Comparison of ENCODE assay signal across 9 cellular contexts in the genomic region with DNA sequence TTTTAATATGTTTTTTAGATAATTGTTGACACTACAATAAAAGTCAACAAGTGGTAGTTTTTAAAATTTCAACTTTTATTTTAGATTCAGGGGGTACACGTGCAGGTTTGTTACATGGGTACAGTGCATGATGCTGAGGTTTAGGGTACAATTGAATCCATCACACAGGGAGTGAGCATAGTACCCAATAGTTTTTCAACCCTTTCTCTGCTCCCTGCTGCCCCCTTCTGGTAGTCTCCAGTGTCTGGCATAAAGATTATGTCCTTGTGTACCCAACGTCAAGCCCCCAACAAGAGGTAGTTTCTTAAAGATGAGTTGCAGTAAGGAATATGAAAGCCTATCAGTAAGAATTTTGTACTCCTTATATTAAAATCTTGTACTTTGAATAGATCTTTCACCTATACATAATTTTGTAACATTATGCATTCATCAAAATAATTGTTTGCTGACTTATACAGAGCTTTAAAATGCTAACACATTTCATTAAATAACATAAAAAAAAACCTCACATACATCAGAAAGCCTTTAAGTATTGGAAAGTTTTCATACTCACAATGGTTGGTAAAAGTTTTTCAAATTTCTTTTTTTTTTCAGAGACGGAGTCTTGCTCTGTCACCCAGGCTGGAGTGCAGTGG. TPM values are rescaled to one million over a fixed set of nuclear protein-coding genes. Genes with fewer than 3 reads are reported as not detected.
DNase-seq lines count a peak whose midpoint lies in the region; ATAC-seq and TF ChIP-seq lines count a peak whose summit lies in the region.
"Had no signal": no experiment of that assay in that cellular context is flagged by ENCODE, and none has a peak within 500 bp of the region (broad histone marks: within the 10 kb centered on the region; RNA-seq: fewer than 3 reads in every experiment).

No MANE protein-coding gene starts in this region.

- H3K27ac ChIP-seq in fibroblast of lung (ENCODE audit: insufficient read depth, low read length) (no peak overlapping the region), osteoblast (ENCODE audit: low read depth, low read length) (no peak overlapping the region), upper lobe of right lung (no peak overlapping the region)

- peak; percentile 65 for DNase-seq in ACHN
- peak; percentile 44 for DNase-seq in NOMO-1 treated with DMSO at 0.1 percent for 48 hours (lab: John Stamatoyannopoulos, UW; ENCODE audit: unreplicated experiment)
- peak; percentile 85 for DNase-seq in activated CD8-positive, alpha-beta memory T cell treated with anti-CD3 and anti-CD28 coated beads, Interleukin-2, amount 10 ng/mL, durations not matched to agents 7 days and 5 days
- peak; percentile 19 to 50 for DNase-seq in fibroblast of lung (ENCODE audit: low read depth in 2 of 2)
- peak; percentile 61 for DNase-seq in osteoblast (ENCODE audit: insufficient read length, low spot score, missing footprints)
- no peak for DNase-seq in upper lobe of right lung

- no peak overlapping the region for H2AFZ ChIP-seq in fibroblast of lung (ENCODE audit: low read length)
- no peak overlapping the region for H2AFZ ChIP-seq in osteoblast (ENCODE audit: low read length)

- ATAC-seq in GM18502 (IDR thresholded peaks at IDR 0.05; ENCODE audit: poor library complexity, unreplicated experiment) (peak; percentile 85), HG03342 (IDR thresholded peaks at IDR 0.05; ENCODE audit: unreplicated experiment) (peak; percentile 81), upper lobe of right lung (peak; percentile 93)
- peak; percentile 89 for ATAC-seq in activated CD8-positive, alpha-beta memory T cell treated with anti-CD3 and anti-CD28 coated beads, Interleukin-2, amount 10 ng/mL, durations not matched to agents 7 days and 5 days

- no peaks in the 10 kb centered on the region for H3K4me1 Mint-ChIP-seq in activated CD8-positive, alpha-beta memory T cell treated with anti-CD3 and anti-CD28 coated beads, Interleukin-2, amount 10 ng/mL, durations not matched to agents 7 days and 5 days

- H3K36me3 ChIP-seq in fibroblast of lung (ENCODE audit: control insufficient read depth, insufficient read depth, low read length) (no peaks in the 10 kb centered on the region), osteoblast (ENCODE audit: insufficient read depth, low read length) (no peaks in the 10 kb centered on the region), upper lobe of right lung (no peaks in the 10 kb centered on the region)

- intact Hi-C loops in upper lobe of right lung (cut with DNase I), result no loop called here

- no peaks in the 10 kb centered on the region for H3K9me3 ChIP-seq in fibroblast of lung (ENCODE audit: control insufficient read depth, insufficient read depth, low read depth, low read length)
- no peaks in the 10 kb centered on the region for H3K9me3 ChIP-seq in osteoblast (ENCODE audit: low read depth, low read length)
- H3K9me3 ChIP-seq in upper lobe of right lung, result no peaks in the 10 kb centered on the region

- H3K27me3 ChIP-seq in fibroblast of lung (ENCODE audit: control insufficient read depth, insufficient read depth, low read length) (no peaks in the 10 kb centered on the region), osteoblast (ENCODE audit: insufficient read depth, low read length) (peaks cover 4% of the 10 kb centered on the region), upper lobe of right lung (no peaks in the 10 kb centered on the region)

- peaks cover 3% of the 10 kb centered on the region for H3K27me3 Mint-ChIP-seq in activated CD8-positive, alpha-beta memory T cell treated with anti-CD3 and anti-CD28 coated beads, Interleukin-2, amount 10 ng/mL, durations not matched to agents 7 days and 5 days
- H3K27me3 Mint-ChIP-seq: stimulated activated naive CD8-positive, alpha-beta T cell treated with anti-CD3 and anti-CD28 coated beads, Interleukin-15, Interleukin-2, amounts not matched to agents 100 ng/mL and 50 ng/mL, for 24 hours had no signal

- H3K79me2 ChIP-seq in fibroblast of lung (ENCODE audit: control insufficient read depth, insufficient read depth, low read length) (no peaks in the 10 kb centered on the region), osteoblast (ENCODE audit: insufficient read depth, low read length) (no peaks in the 10 kb centered on the region)

- H3K4me1 ChIP-seq in fibroblast of lung (ENCODE audit: control insufficient read depth, extremely low read depth, insufficient read depth, low read length) (no peaks in the 10 kb centered on the region), osteoblast (ENCODE audit: insufficient read depth, low read length) (no peaks in the 10 kb centered on the region), upper lobe of right lung (no peaks in the 10 kb centered on the region)

- in situ Hi-C loops in ACHN (cut with HindIII; ENCODE audit: low pct_ligation_motif_present, low pct_unique_long_range_greater_than_20kb, low sequenced_read_pairs), result no loop called here

- no peak overlapping the region for H3K4me3 Mint-ChIP-seq in activated CD8-positive, alpha-beta memory T cell treated with anti-CD3 and anti-CD28 coated beads, Interleukin-2, amount 10 ng/mL, durations not matched to agents 7 days and 5 days
- H3K4me3 Mint-ChIP-seq: stimulated activated naive CD8-positive, alpha-beta T cell treated with anti-CD3 and anti-CD28 coated beads, Interleukin-15, Interleukin-2, amounts not matched to agents 100 ng/mL and 50 ng/mL, for 24 hours had no signal

- no peaks in the 10 kb centered on the region for H3K9me3 Mint-ChIP-seq in activated CD8-positive, alpha-beta memory T cell treated with anti-CD3 and anti-CD28 coated beads, Interleukin-2, amount 10 ng/mL, durations not matched to agents 7 days and 5 days (ENCODE audit: low read depth)
- H3K9me3 Mint-ChIP-seq: stimulated activated naive CD8-positive, alpha-beta T cell treated with anti-CD3 and anti-CD28 coated beads, Interleukin-15, Interleukin-2, amounts not matched to agents 100 ng/mL and 50 ng/mL, for 24 hours had no signal

- H3K36me3 Mint-ChIP-seq in activated CD8-positive, alpha-beta memory T cell treated with anti-CD3 and anti-CD28 coated beads, Interleukin-2, amount 10 ng/mL, durations not matched to agents 7 days and 5 days, result no peaks in the 10 kb centered on the region

- CTCF ChIA-PET in activated CD8-positive, alpha-beta memory T cell treated with anti-CD3 and anti-CD28 coated beads, Interleukin-2, amount 10 ng/mL, durations not matched to agents 7 days and 5 days (lab: Charles Lee), result interaction anchor here (0.6 to 5.6 kb wide), 8 partner anchors 12 to 1938 kb away, joined by 3 to 29 read pairs (median 3); a partner anchor contains a TSS

- H3K9ac ChIP-seq in fibroblast of lung (ENCODE audit: insufficient read depth, low read length), result no peak overlapping the region

- H4K20me1 ChIP-seq in fibroblast of lung (ENCODE audit: control insufficient read depth, extremely low read depth, insufficient read depth, low read length) (no peaks in the 10 kb centered on the region), osteoblast (ENCODE audit: insufficient read depth, low read length) (no peaks in the 10 kb centered on the region)

- no peak overlapping the region for H3K4me2 ChIP-seq in fibroblast of lung (ENCODE audit: extremely low read depth, insufficient read depth, low read length)
- no peak overlapping the region for H3K4me2 ChIP-seq in osteoblast (ENCODE audit: insufficient read depth, low read length)

- no peak overlapping the region for H3K27ac Mint-ChIP-seq in activated CD8-positive, alpha-beta memory T cell treated with anti-CD3 and anti-CD28 coated beads, Interleukin-2, amount 10 ng/mL, durations not matched to agents 7 days and 5 days
- H3K27ac Mint-ChIP-seq: stimulated activated naive CD8-positive, alpha-beta T cell treated with anti-CD3 and anti-CD28 coated beads, Interleukin-15, Interleukin-2, amounts not matched to agents 100 ng/mL and 50 ng/mL, for 24 hours had no signal

- no peak overlapping the region for H3K4me3 ChIP-seq in fibroblast of lung (replicated peaks in 1 of 4; ENCODE audit: control extremely low read depth in 1 of 4, insufficient read depth in 1 of 4, low read depth in 3 of 4, low read length in 4 of 4)
- no peak overlapping the region for H3K4me3 ChIP-seq in osteoblast (ENCODE audit: insufficient read depth, low read length)
- no peak overlapping the region for H3K4me3 ChIP-seq in upper lobe of right lung

- TF ChIP-seq CTCF in fibroblast of lung (conservative IDR thresholded peaks at IDR 0.05 in 1 of 2, IDR thresholded peaks at IDR 0.05 in 1 of 2; ENCODE audit: low read depth in 1 of 2, low read length in 2 of 2) (peak; percentile 64 to 90), osteoblast (IDR thresholded peaks at IDR 0.05; ENCODE audit: extremely low read depth, low read depth, low read length) (peak; percentile 80), upper lobe of right lung (IDR thresholded peaks at IDR 0.05) (peak; percentile 78)

RNA-seq across cellular contexts. Expression of a gene that starts 5.4 kb away (rescaled TPM):
- 10 to 100 TPM; 29.3 to 34.8 TPM for total RNA-seq in activated CD8-positive, alpha-beta memory T cell treated with anti-CD3 and anti-CD28 coated beads, Interleukin-2, amount 10 ng/mL, durations not matched to agents 7 days and 5 days
- 34.5 and 45.5 TPM in 2 replicates for total RNA-seq in fibroblast of lung
- polyA plus RNA-seq in fibroblast of lung, result 6.2 and 7.2 TPM in 2 replicates
- 4.3 and 4.6 TPM in 2 replicates for polyA plus RNA-seq in fibroblast of lung (2012)
- 8.4 and 12.8 TPM in 2 replicates for polyA minus RNA-seq in fibroblast of lung (ENCODE audit: low replicate concordance)
- total RNA-seq in osteoblast, result 39.1 and 45.7 TPM in 2 replicates
- 58.9 TPM for total RNA-seq in upper lobe of right lung

RNA-seq across cellular contexts. Expression of a gene that starts 11.7 kb away (rescaled TPM):
- 1 to 10 TPM; 4.0 to 5.3 TPM for total RNA-seq in activated CD8-positive, alpha-beta memory T cell treated with anti-CD3 and anti-CD28 coated beads, Interleukin-2, amount 10 ng/mL, durations not matched to agents 7 days and 5 days
- total RNA-seq in fibroblast of lung (3.3 and 3.9 TPM in 2 replicates), osteoblast (3.6 and 5.0 TPM in 2 replicates), upper lobe of right lung (7.0 TPM)
- 7.2 and 9.5 TPM in 2 replicates for polyA plus RNA-seq in fibroblast of lung
- polyA plus RNA-seq in fibroblast of lung (2012), result 5.8 TPM in 2 replicates
- polyA minus RNA-seq in fibroblast of lung (ENCODE audit: low replicate concordance), result not detected in 2 replicates
